ENCODE assay signal across 1 cellular context in the genomic region with DNA sequence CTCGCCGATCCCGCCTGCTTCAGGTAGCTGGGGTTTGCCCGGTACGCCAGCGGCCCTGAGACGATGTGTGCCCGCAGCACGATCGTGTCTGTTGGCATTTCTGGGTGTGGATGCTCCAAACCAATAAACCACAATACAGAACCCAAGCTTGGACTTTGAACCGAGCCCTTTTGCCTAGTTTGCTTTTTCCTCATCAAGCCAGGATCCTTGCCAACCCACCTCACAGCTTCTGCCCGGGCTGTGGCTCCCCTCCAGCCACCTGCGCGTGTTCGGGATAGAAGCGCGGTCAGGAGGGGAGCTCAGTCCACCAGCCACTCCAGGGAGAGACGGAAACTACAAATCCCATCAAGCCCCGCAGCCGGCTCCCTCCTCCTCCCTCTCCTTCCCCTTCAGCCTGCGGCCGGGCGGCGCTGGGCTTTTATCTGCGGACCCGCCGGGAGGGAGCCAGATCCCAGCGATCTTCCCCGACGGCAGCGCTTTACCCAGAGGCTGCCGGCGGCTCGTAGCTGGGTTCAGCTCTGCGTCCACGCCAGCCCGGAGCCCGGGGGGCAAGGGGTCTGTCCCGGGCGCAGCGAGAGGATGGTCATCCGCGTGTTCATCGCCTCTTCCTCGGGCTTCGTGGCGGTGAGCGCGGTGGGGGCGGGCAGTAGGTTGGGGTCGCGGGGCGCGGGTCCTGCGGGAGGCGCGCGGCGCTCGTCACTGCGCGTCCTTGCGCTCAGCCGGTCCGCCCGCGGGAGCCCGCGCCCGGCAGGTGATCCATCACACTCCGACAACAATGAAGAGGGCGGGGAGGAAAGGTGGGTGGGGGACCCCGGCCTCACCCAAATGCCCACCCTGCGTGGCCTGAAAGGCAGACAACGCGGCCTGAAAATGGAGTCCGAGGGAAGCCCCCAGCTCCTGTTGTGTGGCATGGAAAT.
TF ChIP-seq lines count a peak whose summit lies in the region.

TSS of gene SH3BGRL2 (plus strand) at position 447 of the 917 bp plus-strand sequence. CDS start at position 580, 133 bp downstream.

TF ChIP-seq in K562, 482 proteins besides CTCF, POLR2A, EP300 and RAD21 (continued from another document and continues in another):
- TF ChIP-seq, protein P1, sequence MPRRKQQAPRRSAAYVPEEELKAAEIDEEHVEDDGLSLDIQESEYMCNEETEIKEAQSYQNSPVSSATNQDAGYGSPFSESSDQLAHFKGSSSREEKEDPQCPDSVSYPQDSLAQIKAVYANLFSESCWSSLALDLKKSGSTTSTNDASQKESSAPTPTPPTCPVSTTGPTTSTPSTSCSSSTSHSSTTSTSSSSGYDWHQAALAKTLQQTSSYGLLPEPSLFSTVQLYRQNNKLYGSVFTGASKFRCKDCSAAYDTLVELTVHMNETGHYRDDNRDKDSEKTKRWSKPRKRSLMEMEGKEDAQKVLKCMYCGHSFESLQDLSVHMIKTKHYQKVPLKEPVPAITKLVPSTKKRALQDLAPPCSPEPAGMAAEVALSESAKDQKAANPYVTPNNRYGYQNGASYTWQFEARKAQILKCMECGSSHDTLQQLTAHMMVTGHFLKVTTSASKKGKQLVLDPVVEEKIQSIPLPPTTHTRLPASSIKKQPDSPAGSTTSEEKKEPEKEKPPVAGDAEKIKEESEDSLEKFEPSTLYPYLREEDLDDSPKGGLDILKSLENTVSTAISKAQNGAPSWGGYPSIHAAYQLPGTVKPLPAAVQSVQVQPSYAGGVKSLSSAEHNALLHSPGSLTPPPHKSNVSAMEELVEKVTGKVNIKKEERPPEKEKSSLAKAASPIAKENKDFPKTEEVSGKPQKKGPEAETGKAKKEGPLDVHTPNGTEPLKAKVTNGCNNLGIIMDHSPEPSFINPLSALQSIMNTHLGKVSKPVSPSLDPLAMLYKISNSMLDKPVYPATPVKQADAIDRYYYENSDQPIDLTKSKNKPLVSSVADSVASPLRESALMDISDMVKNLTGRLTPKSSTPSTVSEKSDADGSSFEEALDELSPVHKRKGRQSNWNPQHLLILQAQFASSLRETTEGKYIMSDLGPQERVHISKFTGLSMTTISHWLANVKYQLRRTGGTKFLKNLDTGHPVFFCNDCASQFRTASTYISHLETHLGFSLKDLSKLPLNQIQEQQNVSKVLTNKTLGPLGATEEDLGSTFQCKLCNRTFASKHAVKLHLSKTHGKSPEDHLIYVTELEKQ (CRISPR knock-in tag; IDR thresholded peaks at IDR 0.05), result no peak
- TF ChIP-seq, protein P2, sequence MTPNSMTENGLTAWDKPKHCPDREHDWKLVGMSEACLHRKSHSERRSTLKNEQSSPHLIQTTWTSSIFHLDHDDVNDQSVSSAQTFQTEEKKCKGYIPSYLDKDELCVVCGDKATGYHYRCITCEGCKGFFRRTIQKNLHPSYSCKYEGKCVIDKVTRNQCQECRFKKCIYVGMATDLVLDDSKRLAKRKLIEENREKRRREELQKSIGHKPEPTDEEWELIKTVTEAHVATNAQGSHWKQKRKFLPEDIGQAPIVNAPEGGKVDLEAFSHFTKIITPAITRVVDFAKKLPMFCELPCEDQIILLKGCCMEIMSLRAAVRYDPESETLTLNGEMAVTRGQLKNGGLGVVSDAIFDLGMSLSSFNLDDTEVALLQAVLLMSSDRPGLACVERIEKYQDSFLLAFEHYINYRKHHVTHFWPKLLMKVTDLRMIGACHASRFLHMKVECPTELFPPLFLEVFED (CRISPR knock-in tag; conservative IDR thresholded peaks at IDR 0.05), result no peak
- TF ChIP-seq, protein P3, sequence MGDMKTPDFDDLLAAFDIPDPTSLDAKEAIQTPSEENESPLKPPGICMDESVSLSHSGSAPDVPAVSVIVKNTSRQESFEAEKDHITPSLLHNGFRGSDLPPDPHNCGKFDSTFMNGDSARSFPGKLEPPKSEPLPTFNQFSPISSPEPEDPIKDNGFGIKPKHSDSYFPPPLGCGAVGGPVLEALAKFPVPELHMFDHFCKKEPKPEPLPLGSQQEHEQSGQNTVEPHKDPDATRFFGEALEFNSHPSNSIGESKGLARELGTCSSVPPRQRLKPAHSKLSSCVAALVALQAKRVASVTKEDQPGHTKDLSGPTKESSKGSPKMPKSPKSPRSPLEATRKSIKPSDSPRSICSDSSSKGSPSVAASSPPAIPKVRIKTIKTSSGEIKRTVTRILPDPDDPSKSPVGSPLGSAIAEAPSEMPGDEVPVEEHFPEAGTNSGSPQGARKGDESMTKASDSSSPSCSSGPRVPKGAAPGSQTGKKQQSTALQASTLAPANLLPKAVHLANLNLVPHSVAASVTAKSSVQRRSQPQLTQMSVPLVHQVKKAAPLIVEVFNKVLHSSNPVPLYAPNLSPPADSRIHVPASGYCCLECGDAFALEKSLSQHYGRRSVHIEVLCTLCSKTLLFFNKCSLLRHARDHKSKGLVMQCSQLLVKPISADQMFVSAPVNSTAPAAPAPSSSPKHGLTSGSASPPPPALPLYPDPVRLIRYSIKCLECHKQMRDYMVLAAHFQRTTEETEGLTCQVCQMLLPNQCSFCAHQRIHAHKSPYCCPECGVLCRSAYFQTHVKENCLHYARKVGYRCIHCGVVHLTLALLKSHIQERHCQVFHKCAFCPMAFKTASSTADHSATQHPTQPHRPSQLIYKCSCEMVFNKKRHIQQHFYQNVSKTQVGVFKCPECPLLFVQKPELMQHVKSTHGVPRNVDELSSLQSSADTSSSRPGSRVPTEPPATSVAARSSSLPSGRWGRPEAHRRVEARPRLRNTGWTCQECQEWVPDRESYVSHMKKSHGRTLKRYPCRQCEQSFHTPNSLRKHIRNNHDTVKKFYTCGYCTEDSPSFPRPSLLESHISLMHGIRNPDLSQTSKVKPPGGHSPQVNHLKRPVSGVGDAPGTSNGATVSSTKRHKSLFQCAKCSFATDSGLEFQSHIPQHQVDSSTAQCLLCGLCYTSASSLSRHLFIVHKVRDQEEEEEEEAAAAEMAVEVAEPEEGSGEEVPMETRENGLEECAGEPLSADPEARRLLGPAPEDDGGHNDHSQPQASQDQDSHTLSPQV (IDR thresholded peaks at IDR 0.05), result no peak
- TF ChIP-seq JUNB (CRISPR knock-in tag; conservative IDR thresholded peaks at IDR 0.05), result no peak
- TF ChIP-seq CHD2 (IDR thresholded peaks at IDR 0.05; ENCODE audit: low read depth, low read length), result no peak
- no peak for TF ChIP-seq RHOXF2B (CRISPR knock-in tag; conservative IDR thresholded peaks at IDR 0.05)
- TF ChIP-seq, protein P4, sequence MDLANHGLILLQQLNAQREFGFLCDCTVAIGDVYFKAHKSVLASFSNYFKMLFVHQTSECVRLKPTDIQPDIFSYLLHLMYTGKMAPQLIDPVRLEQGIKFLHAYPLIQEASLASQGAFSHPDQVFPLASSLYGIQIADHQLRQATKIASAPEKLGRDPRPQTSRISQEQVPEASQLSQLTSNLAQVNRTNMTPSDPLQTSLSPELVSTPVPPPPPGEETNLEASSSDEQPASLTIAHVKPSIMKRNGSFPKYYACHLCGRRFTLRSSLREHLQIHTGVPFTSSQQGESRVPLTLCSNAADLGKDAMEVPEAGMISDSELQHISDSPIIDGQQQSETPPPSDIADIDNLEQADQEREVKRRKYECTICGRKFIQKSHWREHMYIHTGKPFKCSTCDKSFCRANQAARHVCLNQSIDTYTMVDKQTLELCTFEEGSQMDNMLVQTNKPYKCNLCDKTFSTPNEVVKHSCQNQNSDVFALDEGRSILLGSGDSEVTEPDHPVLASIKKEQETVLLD (IDR thresholded peaks at IDR 0.05), result peak; percentile 63; the same call in 1 of the 2 replicates
- peak in 1 of 3 experiments; percentile 49; a peak in 1 of 6 replicates for TF ChIP-seq ZBTB11 (CRISPR knock-in tag; IDR thresholded peaks at IDR 0.05)
- TF ChIP-seq SRSF7 (optimal IDR thresholded peaks at IDR 0.05; ENCODE audit: low read depth, low read length), result no peak
- TF ChIP-seq HNRNPL (IDR thresholded peaks at IDR 0.05; ENCODE audit: low read depth, low read length), result no peak
- no peak for TF ChIP-seq PHTF2 (CRISPR knock-in tag; IDR thresholded peaks at IDR 0.05)
- peak; percentile 52 for TF ChIP-seq ZFX (CRISPR knock-in tag; IDR thresholded peaks at IDR 0.05)
- TF ChIP-seq, protein P5, sequence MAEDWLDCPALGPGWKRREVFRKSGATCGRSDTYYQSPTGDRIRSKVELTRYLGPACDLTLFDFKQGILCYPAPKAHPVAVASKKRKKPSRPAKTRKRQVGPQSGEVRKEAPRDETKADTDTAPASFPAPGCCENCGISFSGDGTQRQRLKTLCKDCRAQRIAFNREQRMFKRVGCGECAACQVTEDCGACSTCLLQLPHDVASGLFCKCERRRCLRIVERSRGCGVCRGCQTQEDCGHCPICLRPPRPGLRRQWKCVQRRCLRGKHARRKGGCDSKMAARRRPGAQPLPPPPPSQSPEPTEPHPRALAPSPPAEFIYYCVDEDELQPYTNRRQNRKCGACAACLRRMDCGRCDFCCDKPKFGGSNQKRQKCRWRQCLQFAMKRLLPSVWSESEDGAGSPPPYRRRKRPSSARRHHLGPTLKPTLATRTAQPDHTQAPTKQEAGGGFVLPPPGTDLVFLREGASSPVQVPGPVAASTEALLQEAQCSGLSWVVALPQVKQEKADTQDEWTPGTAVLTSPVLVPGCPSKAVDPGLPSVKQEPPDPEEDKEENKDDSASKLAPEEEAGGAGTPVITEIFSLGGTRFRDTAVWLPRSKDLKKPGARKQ (CRISPR knock-in tag; IDR thresholded peaks at IDR 0.05), result no peak
- TF ChIP-seq PURB (CRISPR knock-in tag; IDR thresholded peaks at IDR 0.05; ENCODE audit: low read depth), result no peak
- TF ChIP-seq RFX5 (IDR thresholded peaks at IDR 0.05; ENCODE audit: low read depth, low read length), result no peak
- TF ChIP-seq JUN (IDR thresholded peaks at IDR 0.05; ENCODE audit: borderline replicate concordance, low read depth, low read length), result no peak
- TF ChIP-seq JUN (CRISPR knock-in tag; IDR thresholded peaks at IDR 0.05; ENCODE audit: borderline replicate concordance), result no peak
- TF ChIP-seq SNIP1 (IDR thresholded peaks at IDR 0.05; ENCODE audit: low read depth), result no peak
- no peak for TF ChIP-seq PPARD (CRISPR knock-in tag; IDR thresholded peaks at IDR 0.05)
- TF ChIP-seq ELF1 (tag; IDR thresholded peaks at IDR 0.05), result 0 out of 2 replicates have a peak, but pooled peaks have one; percentile 22
- no peak for TF ChIP-seq LEF1 (IDR thresholded peaks at IDR 0.05)
- TF ChIP-seq ARID3A (IDR thresholded peaks at IDR 0.05; ENCODE audit: borderline replicate concordance, low read depth, low read length), result no peak
- no peak for TF ChIP-seq MTA2 (IDR thresholded peaks at IDR 0.05; ENCODE audit: low read depth)
- TF ChIP-seq ETV5 (CRISPR knock-in tag; IDR thresholded peaks at IDR 0.05; ENCODE audit: low read depth), result no peak
- TF ChIP-seq ZFP30 (CRISPR knock-in tag; IDR thresholded peaks at IDR 0.05; ENCODE audit: borderline replicate concordance), result no peak
- no peak for TF ChIP-seq MECOM (CRISPR knock-in tag; IDR thresholded peaks at IDR 0.05)
- no peak for TF ChIP-seq SIN3B (IDR thresholded peaks at IDR 0.05; ENCODE audit: low read depth)
- TF ChIP-seq SP1 (CRISPR knock-in tag; IDR thresholded peaks at IDR 0.05), result peak; percentile 61
- no peak for TF ChIP-seq ZC3H11A (IDR thresholded peaks at IDR 0.05; ENCODE audit: low read depth, low read length)
- TF ChIP-seq SPI1 (IDR thresholded peaks at IDR 0.05; ENCODE audit: borderline replicate concordance, low read depth, low read length), result no peak
- no peak for TF ChIP-seq ZSCAN32 (CRISPR knock-in tag; IDR thresholded peaks at IDR 0.05)
- TF ChIP-seq NBN (IDR thresholded peaks at IDR 0.05; ENCODE audit: low read depth), result no peak
- TF ChIP-seq SRSF3 (IDR thresholded peaks at IDR 0.05; ENCODE audit: insufficient read depth, low read length), result no peak
- TF ChIP-seq SRSF1 (IDR thresholded peaks at IDR 0.05; ENCODE audit: low read depth, low read length), result no peak
- TF ChIP-seq SMARCC2 (IDR thresholded peaks at IDR 0.05; ENCODE audit: low read depth), result no peak
- peak; percentile 83 for TF ChIP-seq ZNF263 (CRISPR knock-in tag; IDR thresholded peaks at IDR 0.05; ENCODE audit: borderline replicate concordance)
- no peak for TF ChIP-seq DIDO1 (tag; IDR thresholded peaks at IDR 0.05; ENCODE audit: low read depth)
- TF ChIP-seq, protein P6, sequence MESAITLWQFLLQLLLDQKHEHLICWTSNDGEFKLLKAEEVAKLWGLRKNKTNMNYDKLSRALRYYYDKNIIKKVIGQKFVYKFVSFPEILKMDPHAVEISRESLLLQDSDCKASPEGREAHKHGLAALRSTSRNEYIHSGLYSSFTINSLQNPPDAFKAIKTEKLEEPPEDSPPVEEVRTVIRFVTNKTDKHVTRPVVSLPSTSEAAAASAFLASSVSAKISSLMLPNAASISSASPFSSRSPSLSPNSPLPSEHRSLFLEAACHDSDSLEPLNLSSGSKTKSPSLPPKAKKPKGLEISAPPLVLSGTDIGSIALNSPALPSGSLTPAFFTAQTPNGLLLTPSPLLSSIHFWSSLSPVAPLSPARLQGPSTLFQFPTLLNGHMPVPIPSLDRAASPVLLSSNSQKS (CRISPR knock-in tag; IDR thresholded peaks at IDR 0.05), result no peak
- peak in 2 of 3 experiments; percentile 34 to 37 for TF ChIP-seq YY1 (IDR thresholded peaks at IDR 0.05; ENCODE audit: borderline replicate concordance in 1 of 3, control insufficient read depth in 1 of 3, extremely low read depth in 1 of 3, insufficient read depth in 3 of 3, insufficient read length in 1 of 3, insufficient replicate concordance in 2 of 3, low read depth in 1 of 3, low read length in 2 of 3)
